In genomic region chr3:39038165-39038564, GRCh38 we compare ENCODE assay signal across 15 cellular contexts. TPM values are rescaled to one million over a fixed set of nuclear protein-coding genes. Genes with fewer than 3 reads are reported as not detected.
A peak's percentile ranks its signal among the peaks of the same experiment; 100 is the strongest.
DNase-seq lines count a peak whose midpoint lies in the region; ATAC-seq, FAIRE-seq and TF ChIP-seq lines count a peak whose summit lies in the region.
"Had no signal": no experiment of that assay in that cellular context is flagged by ENCODE, and none has a peak within 500 bp of the region (broad histone marks: within the 10 kb centered on the region; RNA-seq: fewer than 3 reads in every experiment).

No MANE protein-coding gene starts in this region.

- ATAC-seq in left cardiac atrium: no peak
- ATAC-seq: Panc1 had no signal

- TF ChIP-seq POLR2A in H54 (IDR thresholded peaks at IDR 0.05; ENCODE audit: low read depth, low read length): no peak

- peak; percentile 77 for FAIRE-seq in H54 (lab: Jason Lieb, UNC)
- FAIRE-seq: kidney had no signal

- no peaks in the 10 kb centered on the region for H3K36me3 ChIP-seq in adipocyte (ENCODE audit: control insufficient read depth, insufficient read depth, low read length, severe bottlenecking)
- no peaks in the 10 kb centered on the region for H3K36me3 ChIP-seq in tibial artery

- H3K4me3 ChIP-seq in AG04449 (ENCODE audit: low read depth, low read length) (no peak overlapping the region), adipocyte (ENCODE audit: low read length) (no peak overlapping the region), fibroblast of villous mesenchyme (ENCODE audit: low read depth, low read length) (no peak overlapping the region), tibial artery (no peak overlapping the region)
- H3K4me3 ChIP-seq: skin epidermis had no signal

- POLR2A ChIA-PET in AG04449 (lab: Yijun Ruan, JAX): interaction anchor here (0.7 kb wide), 1 partner anchor 9 kb away, joined by 3 read pairs; no protein-coding TSS in a partner anchor

- CTCF ChIA-PET in AG04449 (lab: Yijun Ruan, JAX): interaction anchor here (1.2 to 2.7 kb wide), 2 partner anchors 8 to 39 kb away, joined by 4 to 8 read pairs; no protein-coding TSS in a partner anchor

- TF ChIP-seq CTCF in AG04449 (IDR thresholded peaks at IDR 0.05; ENCODE audit: insufficient read depth, low read length, missing control alignments): no peak
- no peak for TF ChIP-seq CTCF in fibroblast of villous mesenchyme (IDR thresholded peaks at IDR 0.05; ENCODE audit: insufficient read depth, low read depth, low read length)
- TF ChIP-seq CTCF in tibial artery (IDR thresholded peaks at IDR 0.05): no peak

- H3K4me1 ChIP-seq in adipocyte (ENCODE audit: control insufficient read depth, insufficient read depth, low read length) (no peaks in the 10 kb centered on the region), tibial artery (no peaks in the 10 kb centered on the region)

- H3K27me3 ChIP-seq in adipocyte (replicated peaks; ENCODE audit: control insufficient read depth, insufficient read depth, low read length): no peaks in the 10 kb centered on the region
- no peaks in the 10 kb centered on the region for H3K27me3 ChIP-seq in tibial artery

- DNase-seq in AG04449 (ENCODE audit: low read depth, low spot score): peak; percentile 84
- no peak for DNase-seq in H54 (ENCODE audit: insufficient read length, low spot score)
- peak; percentile 29 for DNase-seq in adipocyte (ENCODE audit: low read depth)
- DNase-seq in fibroblast of villous mesenchyme (ENCODE audit: low read depth): peak; percentile 78
- DNase-seq in DMS79 (lab: John Stamatoyannopoulos, UW): no peak
- no peak for DNase-seq in effector CD4-positive, alpha-beta T cell
- DNase-seq in left cardiac atrium: no peak
- no peak for DNase-seq in tibial artery
- DNase-seq: activated CD4-positive, alpha-beta T cell treated with anti-CD3 and anti-CD28 coated beads, Interleukin-2, amount 50 U/mL, for 4 hours; effector CD8-positive, alpha-beta T cell; glutamatergic neuron; kidney; NCI-H187 treated with DMSO at 0.1 percent for 48 hours had no signal

- intact Hi-C loops in left cardiac atrium (cut with DNase I) (no loop called here), tibial artery (cut with DNase I; ENCODE audit: low total_unique reads) (no loop called here)

- H3K9me3 ChIP-seq in adipocyte (ENCODE audit: control insufficient read depth, low read length) (peaks cover 16% of the 10 kb centered on the region), tibial artery (peaks cover 0 to 3% (median 0%) of the 10 kb centered on the region in 3 donors)

- H3K9ac ChIP-seq in adipocyte (ENCODE audit: low read length): no peak overlapping the region

- no peak overlapping the region for H3K27ac ChIP-seq in tibial artery
- H3K27ac ChIP-seq: skin epidermis had no signal

RNA-seq across cellular contexts. Expression of gene SCN11A, which starts 13.6 kb away (rescaled TPM):
- total RNA-seq in fibroblast of villous mesenchyme (under 0.01 TPM in 2 replicates), left cardiac atrium (not detected)

RNA-seq across cellular contexts. Expression of gene WDR48, which starts 13.7 kb away (rescaled TPM):
- total RNA-seq in fibroblast of villous mesenchyme: 19.6 and 30.2 TPM in 2 replicates
- 10 to 100 TPM; 21.4 to 26.7 TPM for total RNA-seq in left cardiac atrium

Comparison
In these comparisons a context has a peak if more than half of its experiments do, and no peak if none do; other contexts are left out.
1. DNase-seq: peak in AG04449 (single experiment), adipocyte (single experiment) and fibroblast of villous mesenchyme (single experiment); none in H54 (single experiment), DMS79 (single experiment), effector CD4-positive, alpha-beta T cell (single experiment), left cardiac atrium (single experiment) and tibial artery (0 of 2).